Comparison of ENCODE assay signal across 8 cellular contexts in genomic region chr4:55545681-55546632, GRCh38. TPM values are rescaled to one million over a fixed set of nuclear protein-coding genes. Genes with fewer than 3 reads are reported as not detected.
A peak's percentile ranks its signal among the peaks of the same experiment; 100 is the strongest.
DNase-seq lines count a peak whose midpoint lies in the region; ATAC-seq, FAIRE-seq and TF ChIP-seq lines count a peak whose summit lies in the region.

No MANE protein-coding gene starts in this region.

- no peak for FAIRE-seq in A549 (lab: Jason Lieb, UNC)

- peak overlapping the region; percentile 82 for H3K4me3 ChIP-seq in A549

- DNase-seq in A549 (ENCODE audit: low read depth in 1 of 2, low spot score in 1 of 2): peak; percentile 21 to 67
- peak; percentile 37 for DNase-seq in NCI-H2196 (lab: John Stamatoyannopoulos, UW; ENCODE audit: unreplicated experiment)
- DNase-seq in activated B cell treated with CpG ODN at 0.5 μM for 24 hours: peak; percentile 68
- peak in 60 of 61 donors; percentile 11 to 90 (median 72) for DNase-seq in caudate nucleus (lab: John Stamatoyannopoulos, UW)
- DNase-seq in islet precursor cell: peak; percentile 80
- DNase-seq in stimulated activated CD4-positive, alpha-beta T cell treated with anti-CD3 and anti-CD28 coated beads, Interleukin-12 subunit alpha, Interleukin-12 subunit beta, amount 100 ng/mL, for 4 hours: peak; percentile 59

- peaks cover 29% of the 10 kb centered on the region for H3K4me1 Mint-ChIP-seq in activated B cell treated with CpG ODN at 0.5 μM for 24 hours

- H3K9me3 Mint-ChIP-seq in activated B cell treated with CpG ODN at 0.5 μM for 24 hours: no peaks in the 10 kb centered on the region

- H3K4me2 ChIP-seq in A549: peak overlapping the region; percentile 77

- peaks cover 2% of the 10 kb centered on the region for H3K36me3 Mint-ChIP-seq in activated B cell treated with CpG ODN at 0.5 μM for 24 hours (ENCODE audit: low read depth)

- CTCF ChIA-PET in A549 (lab: Yijun Ruan, JAX): interaction anchor here (1.3 kb wide), 2 partner anchors 152 to 322 kb away, joined by 3 read pairs; no protein-coding TSS in a partner anchor
- CTCF ChIA-PET in activated B cell treated with CpG ODN at 0.5 μM for 24 hours (lab: Charles Lee): interaction anchor here (0.5 to 1.6 kb wide), 7 partner anchors 9 to 200 kb away, joined by 3 to 5 read pairs (median 3); partner anchors contain the start of gene SRD5A3

- peak; percentile 26; the same call in 1 of the 2 replicates for TF ChIP-seq POLR2A in A549 (IDR thresholded peaks at IDR 0.05; ENCODE audit: low read length)

- H3K4me3 Mint-ChIP-seq in activated B cell treated with CpG ODN at 0.5 μM for 24 hours: peak overlapping the region; percentile 92

- peak overlapping the region; percentile 92 to 100 for H3K27ac ChIP-seq in A549
- H3K27ac ChIP-seq in caudate nucleus (ENCODE audit: low read depth, low read length): peak overlapping the region; percentile 95

- POLR2A ChIA-PET in A549 (lab: Yijun Ruan, JAX) (interaction anchor here (0.6 to 1.5 kb wide), 5 partner anchors 12 to 841 kb away, joined by 3 to 9 read pairs (median 3); partner anchors contain the start of genes AASDH, CEP135 and SRD5A3), activated B cell treated with CpG ODN at 0.5 μM for 24 hours (lab: Charles Lee) (interaction anchor here (0.6 to 2.5 kb wide), 19 partner anchors 8 to 1741 kb away, joined by 3 to 35 read pairs (median 5); partner anchors contain the start of genes AASDH, CEP135, EXOC1 and NOA1)

- TF ChIP-seq CTCF in A549 (IDR thresholded peaks at IDR 0.05) (no peak), activated B cell treated with CpG ODN at 0.5 μM for 24 hours (IDR thresholded peaks at IDR 0.05) (no peak)

- no peak for TF ChIP-seq RAD21 in A549 (conservative IDR thresholded peaks at IDR 0.05 in 1 of 2, IDR thresholded peaks at IDR 0.05 in 1 of 2)

- H3K27ac Mint-ChIP-seq in activated B cell treated with CpG ODN at 0.5 μM for 24 hours: peak overlapping the region; percentile 88

- ATAC-seq in A549 (peak; percentile 69 to 74), GM18867 (IDR thresholded peaks at IDR 0.05; ENCODE audit: unreplicated experiment) (peak; percentile 45), HG03097 (IDR thresholded peaks at IDR 0.05; ENCODE audit: low FRiP score, unreplicated experiment) (peak; percentile 47), activated B cell treated with CpG ODN at 0.5 μM for 24 hours (ENCODE audit: low read depth) (peak; percentile 47)

- H3K27me3 Mint-ChIP-seq in activated B cell treated with CpG ODN at 0.5 μM for 24 hours: no peaks in the 10 kb centered on the region

- TF ChIP-seq EP300 in A549 (IDR thresholded peaks at IDR 0.05): no peak

- intact Hi-C loops in activated B cell treated with CpG ODN at 0.5 μM for 24 hours (cut with micrococcal nuclease): loop anchor here (1.0 to 10.0 kb wide), 13 partner anchors 89 to 1431 kb away; partner anchors contain the start of genes AASDH, CEP135, EXOC1 and NMU

- no peaks in the 10 kb centered on the region for H3K9me3 ChIP-seq in A549

- 3% methylated on average over 29 of the region's 95 CpGs for WGBS in A549 (ENCODE audit: missing lambda C conversion rate)

- H3K4me1 ChIP-seq in A549: peaks cover 23% of the 10 kb centered on the region

TF ChIP-seq in A549, 52 proteins besides CTCF, POLR2A, EP300 and RAD21:
- TF ChIP-seq FOSB (CRISPR knock-in tag; IDR thresholded peaks at IDR 0.05): no peak
- no peak for TF ChIP-seq MAFK (IDR thresholded peaks at IDR 0.05; ENCODE audit: partially characterized antibody)
- TF ChIP-seq HES2 (IDR thresholded peaks at IDR 0.05): no peak
- TF ChIP-seq BCL3 (IDR thresholded peaks at IDR 0.05): no peak; the same call in 2 of the 3 replicates
- TF ChIP-seq SMC3 (IDR thresholded peaks at IDR 0.05): no peak
- no peak for TF ChIP-seq MYC (IDR thresholded peaks at IDR 0.05; ENCODE audit: borderline replicate concordance, low read length)
- no peak for TF ChIP-seq ZNF302 (CRISPR knock-in tag; IDR thresholded peaks at IDR 0.05)
- TF ChIP-seq USF2 (IDR thresholded peaks at IDR 0.05): no peak
- TF ChIP-seq HOXB5 (CRISPR knock-in tag; IDR thresholded peaks at IDR 0.05): no peak
- no peak for TF ChIP-seq ZC3H11A (IDR thresholded peaks at IDR 0.05)
- no peak for TF ChIP-seq EHMT2 (IDR thresholded peaks at IDR 0.05; ENCODE audit: low read depth)
- peak in 1 of 2 experiments; percentile 60; a peak in 2 of 5 replicates for TF ChIP-seq JUN (IDR thresholded peaks at IDR 0.05)
- TF ChIP-seq MAZ (IDR thresholded peaks at IDR 0.05; ENCODE audit: borderline replicate concordance, low read depth, low read length): no peak
- TF ChIP-seq PHF8 (IDR thresholded peaks at IDR 0.05; ENCODE audit: borderline replicate concordance, low read depth): peak; percentile 46
- TF ChIP-seq ELK1 (IDR thresholded peaks at IDR 0.05; ENCODE audit: low read depth, low read length): no peak
- no peak for TF ChIP-seq CHD4 (IDR thresholded peaks at IDR 0.05; ENCODE audit: borderline replicate concordance)
- TF ChIP-seq GATA3 (IDR thresholded peaks at IDR 0.05; ENCODE audit: borderline replicate concordance): no peak
- no peak for TF ChIP-seq RCOR1 (IDR thresholded peaks at IDR 0.05; ENCODE audit: low read depth, low read length)
- no peak for TF ChIP-seq KDM5A (IDR thresholded peaks at IDR 0.05)
- TF ChIP-seq HDAC2 (IDR thresholded peaks at IDR 0.05): no peak
- no peak for TF ChIP-seq TP53 (CRISPR knock-in tag; IDR thresholded peaks at IDR 0.05)
- TF ChIP-seq, protein P1, sequence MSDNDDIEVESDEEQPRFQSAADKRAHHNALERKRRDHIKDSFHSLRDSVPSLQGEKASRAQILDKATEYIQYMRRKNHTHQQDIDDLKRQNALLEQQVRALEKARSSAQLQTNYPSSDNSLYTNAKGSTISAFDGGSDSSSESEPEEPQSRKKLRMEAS (IDR thresholded peaks at IDR 0.05): peak; percentile 28; the same call in 1 of the 2 replicates
- TF ChIP-seq NFE2L2 (conservative IDR thresholded peaks at IDR 0.05; ENCODE audit: low read length): no peak

RNA-seq across cellular contexts. Expression of gene CLOCK, which starts 0.8 kb away (rescaled TPM):
- polyA plus RNA-seq in A549 (2011; rRNA removed) (12.6 and 14.2 TPM in 2 replicates), A549 (2017; fragmentation: RNase III; extraction: RNeasy Plus Mini Kit Qiagen cat#74134 plus additional on column Dnase treatment) (6.6 to 8.0 TPM (median 7.8 TPM) in 3 replicates)
- 1.9 and 3.0 TPM in 2 replicates for polyA plus RNA-seq in A549 (2012; cell fraction: cytosol; rRNA removed)
- polyA plus RNA-seq in A549 (2012; cell fraction: nucleus; rRNA removed): 2.1 and 2.3 TPM in 2 replicates
- polyA minus RNA-seq in A549 (2011; rRNA and poly(A)+ RNA removed): 23.9 and 30.1 TPM in 2 replicates
- total RNA-seq in activated B cell treated with CpG ODN at 0.5 μM for 24 hours: 10.4 and 12.9 TPM in 2 replicates

RNA-seq across cellular contexts. Expression of gene PDCL2, which starts 46.1 kb away (rescaled TPM):
- not detected in 2 replicates for polyA plus RNA-seq in A549 (2011; rRNA removed)
- not detected in 2 replicates for polyA plus RNA-seq in A549 (2012; cell fraction: cytosol; rRNA removed)
- polyA plus RNA-seq in A549 (2012; cell fraction: nucleus; rRNA removed): not detected in 2 replicates
- polyA plus RNA-seq in A549 (2017; fragmentation: RNase III; extraction: RNeasy Plus Mini Kit Qiagen cat#74134 plus additional on column Dnase treatment): not detected in 3 replicates
- polyA minus RNA-seq in A549 (2011; rRNA and poly(A)+ RNA removed): not detected in 2 replicates
- not detected in 2 replicates for total RNA-seq in activated B cell treated with CpG ODN at 0.5 μM for 24 hours

Comparison
In these comparisons a context has a peak if more than half of its experiments do, and no peak if none do; other contexts are left out.
1. Peak in every context shown above with its lines: DNase-seq, ATAC-seq, H3K4me3 ChIP-seq and H3K27ac ChIP-seq.